19 cellular contexts compared by ENCODE assay signal in the genomic region with DNA sequence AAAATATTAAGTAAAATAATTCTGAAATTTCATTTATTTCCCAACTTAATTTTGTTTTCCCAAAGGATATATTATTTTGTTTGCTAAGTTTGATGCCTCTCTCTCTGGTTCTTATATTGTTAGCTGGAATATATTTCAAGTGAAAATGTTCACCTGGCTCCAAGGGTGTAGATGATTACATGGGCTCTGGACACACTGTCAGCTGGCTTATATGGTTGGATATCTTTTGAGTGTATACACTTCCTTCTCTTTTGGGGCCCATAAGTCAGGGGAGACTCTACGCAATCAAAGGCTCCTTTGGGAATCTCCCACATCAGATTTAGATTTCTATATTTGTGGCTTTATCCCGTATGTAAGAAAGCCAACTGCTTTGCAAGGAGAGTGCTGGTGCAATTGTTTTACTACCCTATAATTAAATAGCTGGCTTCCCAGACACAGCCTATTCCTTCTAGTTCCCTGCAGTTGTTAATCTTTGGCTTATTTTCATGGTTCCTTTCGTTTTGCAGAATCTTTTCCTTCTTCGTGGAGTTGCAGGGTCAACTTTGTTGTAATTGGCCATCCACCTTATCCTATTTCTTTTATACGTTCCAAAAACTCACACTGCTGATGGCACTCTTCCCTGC.
"Had no signal": no experiment of that assay in that cellular context is flagged by ENCODE, and none has a peak within 500 bp of the region (broad histone marks: within the 10 kb centered on the region; RNA-seq: fewer than 3 reads in every experiment).

No MANE protein-coding gene starts in this region.

- DNase-seq: effector memory CD8-positive, alpha-beta T cell; foreskin fibroblast; kidney; natural killer cell; nucleus accumbens; pancreas; right lobe of liver; spleen; stimulated activated CD4-positive, alpha-beta T cell treated with anti-CD3 and anti-CD28 coated beads, Interleukin-15, amount 100 ng/mL, for 24 hours; stimulated activated CD4-positive, alpha-beta T cell treated with anti-CD3 and anti-CD28 coated beads, Interleukin-1b, Interleukin-23, amount 100 ng/mL, for 48 hours; stimulated activated CD4-positive, alpha-beta T cell treated with anti-CD3 and anti-CD28 coated beads, Interleukin-4, amount 100 ng/mL, for 24 hours; tibial artery; upper lobe of left lung; uterus had no signal

- H3K4me3 ChIP-seq: esophagus muscularis mucosa, neural progenitor cell, pancreas, prostate gland, right lobe of liver, spleen, tibial artery, upper lobe of left lung, uterus had no signal

- H3K27me3 ChIP-seq: esophagus muscularis mucosa, neural progenitor cell, pancreas, right lobe of liver, spleen, tibial artery, upper lobe of left lung, uterus had no signal

- H3K4me2 ChIP-seq: neural progenitor cell had no signal

- H3K27ac ChIP-seq: epithelial cell of prostate, esophagus muscularis mucosa, neural progenitor cell, pancreas, prostate gland, right lobe of liver, spleen, tibial artery, upper lobe of left lung, uterus had no signal

- H2AFZ ChIP-seq: neural progenitor cell had no signal

- ATAC-seq: effector memory CD8-positive, alpha-beta T cell; natural killer cell; pancreas; right lobe of liver; stimulated activated memory B cell treated with anti-CD40 and anti-IgM and Interleukin-4, amounts not matched to agents 10 μg/mL and 1 μg/mL and 100 μg/mL, for 72 hours had no signal

- H3K36me3 ChIP-seq: esophagus muscularis mucosa, neural progenitor cell, pancreas, prostate gland, right lobe of liver, spleen, tibial artery, upper lobe of left lung, uterus had no signal

- H3K4me1 ChIP-seq: esophagus muscularis mucosa, neural progenitor cell, pancreas, right lobe of liver, spleen, upper lobe of left lung, uterus had no signal

- H3K9me3 ChIP-seq: esophagus muscularis mucosa, pancreas, prostate gland, right lobe of liver, tibial artery, upper lobe of left lung, uterus had no signal
